ENCODE assay signal across 12 cellular contexts in genomic region chr7:97021443-97022261, GRCh38. TPM values are rescaled to one million over a fixed set of nuclear protein-coding genes. Genes with fewer than 3 reads are reported as not detected.
DNase-seq lines count a peak whose midpoint lies in the region; ATAC-seq and TF ChIP-seq lines count a peak whose summit lies in the region.
"Had no signal": no experiment of that assay in that cellular context is flagged by ENCODE, and none has a peak within 500 bp of the region (broad histone marks: within the 10 kb centered on the region; RNA-seq: fewer than 3 reads in every experiment).

No MANE protein-coding gene starts in this region.

- TF ChIP-seq CTCF in GM23338 (conservative IDR thresholded peaks at IDR 0.05; ENCODE audit: low read depth in 2 of 2) (peak in 1 of 2 experiments; percentile 33; a peak in 2 of 4 replicates), coronary artery (IDR thresholded peaks at IDR 0.05) (no peak), nephron progenitor cell (IDR thresholded peaks at IDR 0.05) (no peak)

- H3K4me1 Mint-ChIP-seq in CD4-positive, alpha-beta memory T cell: peaks cover 25 to 60% (median 47%) of the 10 kb centered on the region in 4 donors
- H3K4me1 Mint-ChIP-seq in GM23338 (peaks cover 77% of the 10 kb centered on the region), nephron progenitor cell (peaks cover 60% of the 10 kb centered on the region)

- no peak overlapping the region for H3K27ac ChIP-seq in CD4-positive, alpha-beta memory T cell (ENCODE audit: low read depth, low read length)
- H3K27ac ChIP-seq in GM23338 (ENCODE audit: low read depth) (no peak overlapping the region), coronary artery (no peak overlapping the region)
- H3K27ac ChIP-seq: lower lobe of right lung, Peyer's patch had no signal

- peak overlapping the region in 1 of 7 donors; percentile 3 for H3K27ac Mint-ChIP-seq in CD4-positive, alpha-beta memory T cell
- H3K27ac Mint-ChIP-seq in GM23338 (no peak overlapping the region), nephron progenitor cell (no peak overlapping the region)
- H3K27ac Mint-ChIP-seq: CD8-positive, alpha-beta T cell had no signal

- H3K27me3 ChIP-seq in CD4-positive, alpha-beta memory T cell (ENCODE audit: insufficient read depth, low read length): peaks cover 57% of the 10 kb centered on the region
- peaks cover 100% of the 10 kb centered on the region for H3K27me3 ChIP-seq in GM23338 (ENCODE audit: insufficient read depth)

- no peaks in the 10 kb centered on the region for H3K9me2 ChIP-seq in GM23338 (ENCODE audit: insufficient read depth)

- H3K36me3 Mint-ChIP-seq in CD4-positive, alpha-beta memory T cell: no peaks in the 10 kb centered on the region
- H3K36me3 Mint-ChIP-seq in GM23338 (ENCODE audit: low read depth) (no peaks in the 10 kb centered on the region; the same call in 2 of the 3 replicates), nephron progenitor cell (ENCODE audit: low read depth) (no peaks in the 10 kb centered on the region)
- H3K36me3 Mint-ChIP-seq: CD8-positive, alpha-beta T cell had no signal

- peak overlapping the region; percentile 90 for H3K4me2 ChIP-seq in GM23338

- peak overlapping the region; percentile 81 for H2AFZ ChIP-seq in GM23338

- peaks cover 19% of the 10 kb centered on the region for H4K20me1 ChIP-seq in GM23338 (replicated peaks; ENCODE audit: insufficient read depth)

- CTCF ChIA-PET in CD4-positive, alpha-beta memory T cell (lab: Charles Lee; ENCODE audit: partially characterized antibody): interaction anchor here (0.6 to 1.1 kb wide), 2 partner anchors 34 to 1106 kb away, joined by 3 read pairs; no protein-coding TSS in a partner anchor

- H3K9me3 ChIP-seq in CD4-positive, alpha-beta memory T cell (ENCODE audit: control insufficient read depth in 1 of 2, low read length in 2 of 2): no peaks in the 10 kb centered on the region
- H3K9me3 ChIP-seq: lower lobe of right lung, Peyer's patch had no signal

- H3K4me1 ChIP-seq in CD4-positive, alpha-beta memory T cell (ENCODE audit: insufficient read depth, low read length): peaks cover 8% of the 10 kb centered on the region
- peaks cover 92% of the 10 kb centered on the region for H3K4me1 ChIP-seq in GM23338 (ENCODE audit: insufficient read depth)

- peaks cover 0 to 14% (median 1%) of the 10 kb centered on the region in 8 donors for H3K9me3 Mint-ChIP-seq in CD4-positive, alpha-beta memory T cell
- H3K9me3 Mint-ChIP-seq in GM23338 (peaks cover 7% of the 10 kb centered on the region; the same call in 1 of the 3 replicates), nephron progenitor cell (no peaks in the 10 kb centered on the region)
- H3K9me3 Mint-ChIP-seq: CD8-positive, alpha-beta T cell had no signal

- intact Hi-C loops in CD4-positive, alpha-beta memory T cell (cut with micrococcal nuclease): no loop called here

- peaks cover 77 to 85% of the 10 kb centered on the region in 2 donors for H3K27me3 Mint-ChIP-seq in CD4-positive, alpha-beta memory T cell
- peaks cover 100% of the 10 kb centered on the region for H3K27me3 Mint-ChIP-seq in GM23338 (ENCODE audit: insufficient read depth, low read depth, poor library complexity)
- H3K27me3 Mint-ChIP-seq in nephron progenitor cell (ENCODE audit: low read depth, poor library complexity): peaks cover 100% of the 10 kb centered on the region

- H3K4me3 Mint-ChIP-seq in CD4-positive, alpha-beta memory T cell: peak overlapping the region in 6 of 8 donors; percentile 19 to 62 (median 46)
- H3K4me3 Mint-ChIP-seq in GM23338 (peak overlapping the region; percentile 66), nephron progenitor cell (peak overlapping the region; percentile 70)
- H3K4me3 Mint-ChIP-seq: CD8-positive, alpha-beta T cell had no signal

- POLR2A ChIA-PET in CD4-positive, alpha-beta memory T cell (lab: Charles Lee; ENCODE audit: partially characterized antibody): no interaction called here

- ATAC-seq in GM23338 (peak; percentile 8), GM21526 (IDR thresholded peaks at IDR 0.05; ENCODE audit: low FRiP score, unreplicated experiment) (no peak)
- ATAC-seq: CD8-positive, alpha-beta T cell; lower lobe of right lung had no signal

- H3K4me3 ChIP-seq in CD4-positive, alpha-beta memory T cell (ENCODE audit: low read length in 2 of 2): no peak overlapping the region
- H3K4me3 ChIP-seq in GM23338 (peak overlapping the region; percentile 58), coronary artery (peak overlapping the region; percentile 46)
- H3K4me3 ChIP-seq: lower lobe of right lung, Peyer's patch had no signal

- no peaks in the 10 kb centered on the region for H3K36me3 ChIP-seq in CD4-positive, alpha-beta memory T cell (ENCODE audit: insufficient read depth, low read length)
- H3K36me3 ChIP-seq in GM23338 (ENCODE audit: insufficient read depth): no peaks in the 10 kb centered on the region
- H3K36me3 ChIP-seq: lower lobe of right lung, Peyer's patch had no signal

- peaks cover 39% of the 10 kb centered on the region for H3F3A ChIP-seq in GM23338 (replicated peaks; ENCODE audit: low read depth)

- DNase-seq in CD4-positive, alpha-beta memory T cell: no peak
- DNase-seq in GM23338 (ENCODE audit: low spot score): peak; percentile 73
- DNase-seq in coronary artery (ENCODE audit: low spot score): no peak
- DNase-seq in nephron progenitor cell: peak; percentile 29
- no peak for DNase-seq in GM03348 (ENCODE audit: low spot score)
- no peak for DNase-seq in NCI-H1436 (lab: John Stamatoyannopoulos, UW)
- DNase-seq: CD8-positive, alpha-beta T cell; lower lobe of right lung; NCI-H226; Peyer's patch had no signal

- H3K79me2 ChIP-seq in GM23338 (replicated peaks; ENCODE audit: insufficient read depth): no peaks in the 10 kb centered on the region

TF ChIP-seq in GM23338, 12 proteins besides CTCF, POLR2A, EP300 and RAD21:
- TF ChIP-seq ETS1 (IDR thresholded peaks at IDR 0.05): no peak
- TF ChIP-seq EZH2 (IDR thresholded peaks at IDR 0.05; ENCODE audit: low read depth, unreplicated experiment): peak; percentile 89

RNA-seq across cellular contexts. Expression of gene DLX5, which starts 3.0 kb away (rescaled TPM):
- not detected for total RNA-seq in CD4-positive, alpha-beta memory T cell
- polyA plus RNA-seq in CD4-positive, alpha-beta memory T cell: not detected
- not detected in 2 replicates for total RNA-seq in GM23338 (2014; rRNA removed; shearing (Covaris generic))
- polyA plus RNA-seq in GM23338 (2016; fragmentation: Nextera tagmentation; extraction: Ambion mirVana): not detected in 2 replicates
- total RNA-seq: CD8-positive, alpha-beta T cell; lower lobe of right lung; MCF 10A; Peyer's patch had no signal

RNA-seq across cellular contexts. Expression of gene DLX6, which starts 16.3 kb away (rescaled TPM):
- not detected for total RNA-seq in CD4-positive, alpha-beta memory T cell
- not detected for polyA plus RNA-seq in CD4-positive, alpha-beta memory T cell
- not detected in 2 replicates for total RNA-seq in GM23338 (2014; rRNA removed; shearing (Covaris generic))
- polyA plus RNA-seq in GM23338 (2016; fragmentation: Nextera tagmentation; extraction: Ambion mirVana): not detected in 2 replicates
- total RNA-seq: CD8-positive, alpha-beta T cell; lower lobe of right lung; MCF 10A; Peyer's patch had no signal

Comparison
In these comparisons a context has a peak if more than half of its experiments do, and no peak if none do; other contexts are left out.
1. DNase-seq: peak in GM23338 (single experiment) and nephron progenitor cell (single experiment); none in CD4-positive, alpha-beta memory T cell (0 of 5), coronary artery (single experiment), GM03348 (single experiment) and NCI-H1436 (single experiment).
2. H3K4me3 ChIP-seq: peak in GM23338 (single experiment) and coronary artery (single experiment); none in CD4-positive, alpha-beta memory T cell (0 of 2).
3. Peak in every context shown above with its lines, with median percentiles within 50 percentile points of each other: H3K4me3 Mint-ChIP-seq.